In the genomic region with DNA sequence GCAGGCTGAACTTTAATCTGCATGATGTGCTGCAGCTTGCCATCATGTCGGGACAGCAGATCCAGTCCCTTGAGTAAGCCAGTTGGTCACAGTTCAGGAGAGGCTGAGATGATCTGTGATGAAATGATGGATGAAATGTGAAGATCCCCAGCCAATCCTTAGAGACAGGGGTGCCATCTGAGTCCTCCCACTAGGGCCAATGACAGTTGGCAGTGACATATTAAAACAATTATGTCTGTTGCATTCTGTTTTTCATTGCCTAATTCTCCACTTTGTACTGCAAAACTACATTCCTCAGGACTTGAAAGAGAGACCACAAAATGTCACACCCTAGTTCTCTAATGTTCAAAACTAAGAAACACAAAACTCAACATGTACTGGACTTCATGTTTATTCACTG, we compare ENCODE assay signal across 2 cellular contexts.
TF ChIP-seq lines count a peak whose summit lies in the region.

No MANE protein-coding gene starts in this region.

TF ChIP-seq in IMR-90, 13 proteins besides CTCF, POLR2A, EP300 and RAD21:
- TF ChIP-seq CHD1 (IDR thresholded peaks at IDR 0.05; ENCODE audit: low read depth, low read length) (no peak), NFE2L2 (IDR thresholded peaks at IDR 0.05; ENCODE audit: low read depth, low read length) (no peak), CEBPB (IDR thresholded peaks at IDR 0.05; ENCODE audit: low read depth, low read length) (no peak), MXI1 (IDR thresholded peaks at IDR 0.05; ENCODE audit: borderline replicate concordance, low read depth, low read length) (no peak), MAZ (IDR thresholded peaks at IDR 0.05; ENCODE audit: borderline replicate concordance, low read depth, low read length) (no peak), RCOR1 (IDR thresholded peaks at IDR 0.05; ENCODE audit: insufficient replicate concordance, low read length) (no peak), MAFK (IDR thresholded peaks at IDR 0.05; ENCODE audit: low read depth, low read length) (no peak), BHLHE40 (IDR thresholded peaks at IDR 0.05; ENCODE audit: low read depth, low read length) (no peak), FOS (IDR thresholded peaks at IDR 0.05; ENCODE audit: low read depth, low read length) (no peak), RFX5 (IDR thresholded peaks at IDR 0.05; ENCODE audit: low read depth, low read length) (no peak), SMC3 (IDR thresholded peaks at IDR 0.05; ENCODE audit: low read depth, low read length) (no peak)
- TF ChIP-seq, protein P1, sequence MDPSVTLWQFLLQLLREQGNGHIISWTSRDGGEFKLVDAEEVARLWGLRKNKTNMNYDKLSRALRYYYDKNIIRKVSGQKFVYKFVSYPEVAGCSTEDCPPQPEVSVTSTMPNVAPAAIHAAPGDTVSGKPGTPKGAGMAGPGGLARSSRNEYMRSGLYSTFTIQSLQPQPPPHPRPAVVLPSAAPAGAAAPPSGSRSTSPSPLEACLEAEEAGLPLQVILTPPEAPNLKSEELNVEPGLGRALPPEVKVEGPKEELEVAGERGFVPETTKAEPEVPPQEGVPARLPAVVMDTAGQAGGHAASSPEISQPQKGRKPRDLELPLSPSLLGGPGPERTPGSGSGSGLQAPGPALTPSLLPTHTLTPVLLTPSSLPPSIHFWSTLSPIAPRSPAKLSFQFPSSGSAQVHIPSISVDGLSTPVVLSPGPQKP (IDR thresholded peaks at IDR 0.05; ENCODE audit: borderline replicate concordance, low read depth, low read length): no peak
- TF ChIP-seq, protein P2, sequence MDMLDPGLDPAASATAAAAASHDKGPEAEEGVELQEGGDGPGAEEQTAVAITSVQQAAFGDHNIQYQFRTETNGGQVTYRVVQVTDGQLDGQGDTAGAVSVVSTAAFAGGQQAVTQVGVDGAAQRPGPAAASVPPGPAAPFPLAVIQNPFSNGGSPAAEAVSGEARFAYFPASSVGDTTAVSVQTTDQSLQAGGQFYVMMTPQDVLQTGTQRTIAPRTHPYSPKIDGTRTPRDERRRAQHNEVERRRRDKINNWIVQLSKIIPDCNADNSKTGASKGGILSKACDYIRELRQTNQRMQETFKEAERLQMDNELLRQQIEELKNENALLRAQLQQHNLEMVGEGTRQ (IDR thresholded peaks at IDR 0.05; ENCODE audit: low read depth, low read length): no peak

TF ChIP-seq in K562, 482 proteins besides CTCF, POLR2A, EP300 and RAD21:
- no peak for TF ChIP-seq RFX1 (IDR thresholded peaks at IDR 0.05)
- no peak for TF ChIP-seq MTA1 (IDR thresholded peaks at IDR 0.05; ENCODE audit: borderline replicate concordance)
- no peak for TF ChIP-seq RBFOX2 (IDR thresholded peaks at IDR 0.05; ENCODE audit: low read depth, low read length)
- TF ChIP-seq ILK (tag; IDR thresholded peaks at IDR 0.05; ENCODE audit: borderline replicate concordance, low read depth): no peak
- TF ChIP-seq NCOA1 (IDR thresholded peaks at IDR 0.05; ENCODE audit: low read depth): no peak
- no peak for TF ChIP-seq BCL6 (CRISPR knock-in tag; IDR thresholded peaks at IDR 0.05)
- TF ChIP-seq ZNF586 (CRISPR knock-in tag; conservative IDR thresholded peaks at IDR 0.05): no peak
- TF ChIP-seq ILF3 (IDR thresholded peaks at IDR 0.05; ENCODE audit: borderline replicate concordance): no peak
- no peak for TF ChIP-seq ETV6 (IDR thresholded peaks at IDR 0.05; ENCODE audit: borderline replicate concordance in 1 of 2, low read depth in 2 of 2, low read length in 1 of 2)
- TF ChIP-seq ETV6 (CRISPR knock-in tag; IDR thresholded peaks at IDR 0.05; ENCODE audit: borderline replicate concordance): no peak
- no peak for TF ChIP-seq ZSCAN32 (CRISPR knock-in tag; IDR thresholded peaks at IDR 0.05)
